8 cellular contexts compared by ENCODE assay signal in genomic region chr12:71661977-71662522, GRCh38. TPM values are rescaled to one million over a fixed set of nuclear protein-coding genes. Genes with fewer than 3 reads are reported as not detected.
DNase-seq lines count a peak whose midpoint lies in the region; ATAC-seq, FAIRE-seq and TF ChIP-seq lines count a peak whose summit lies in the region.

No MANE protein-coding gene starts in this region.

- FAIRE-seq in bronchial epithelial cell (lab: Jason Lieb, UNC) = no peak

- DNase-seq in bronchial epithelial cell (ENCODE audit: low read depth) = peak; percentile 37
- no peak for DNase-seq in GOT3 (lab: John Stamatoyannopoulos, UW)
- DNase-seq in putamen (ENCODE audit: low spot score) = no peak

- TF ChIP-seq CTCF in bronchial epithelial cell (IDR thresholded peaks at IDR 0.05; ENCODE audit: insufficient read depth, low read length, severe bottlenecking) = no peak

- peak overlapping the region; percentile 90; the same call in 1 of the 2 replicates for H3K9ac ChIP-seq in HUES48 (ENCODE audit: low read depth, low read length)

- H3K79me2 ChIP-seq in ACC112 (ENCODE audit: control insufficient read depth, insufficient read depth, low read length, unreplicated experiment) = peaks cover 74% of the 10 kb centered on the region

- H3K4me1 ChIP-seq in ACC112 (ENCODE audit: control insufficient read depth, insufficient read depth, low read length, unreplicated experiment) = peaks cover 21% of the 10 kb centered on the region
- H3K4me1 ChIP-seq in HUES48 (ENCODE audit: control insufficient read depth, insufficient read depth, low read length) = peaks cover 11% of the 10 kb centered on the region
- peaks cover 26% of the 10 kb centered on the region for H3K4me1 ChIP-seq in mononuclear cell (ENCODE audit: insufficient read depth, low read length)

- H3K27me3 ChIP-seq in ACC112 (ENCODE audit: insufficient read depth, low read length) (no peaks in the 10 kb centered on the region), HUES48 (ENCODE audit: control insufficient read depth, insufficient read depth, low read length) (no peaks in the 10 kb centered on the region), bronchial epithelial cell (ENCODE audit: control insufficient read depth, insufficient read depth, low read length) (no peaks in the 10 kb centered on the region), mononuclear cell (ENCODE audit: insufficient read depth, low read length) (no peaks in the 10 kb centered on the region)

- ATAC-seq in GM21619 (IDR thresholded peaks at IDR 0.05; ENCODE audit: unreplicated experiment) (no peak), GM21529 (IDR thresholded peaks at IDR 0.05; ENCODE audit: unreplicated experiment) (no peak)

- H3K9me3 ChIP-seq in HUES48 (ENCODE audit: control insufficient read depth, insufficient read depth, low read length) (no peaks in the 10 kb centered on the region), mononuclear cell (ENCODE audit: low read depth, low read length) (no peaks in the 10 kb centered on the region)

- H3K27ac ChIP-seq in ACC112 (ENCODE audit: low read depth, low read length) = peak overlapping the region; percentile 89
- H3K27ac ChIP-seq in HUES48 (ENCODE audit: low read depth, low read length) = no peak overlapping the region

- H2AFZ ChIP-seq in ACC112 (ENCODE audit: low read length, unreplicated experiment) = no peak overlapping the region

- H3K36me3 ChIP-seq in ACC112 (ENCODE audit: insufficient read depth, low read length) (peaks cover 28% of the 10 kb centered on the region), HUES48 (ENCODE audit: control insufficient read depth, insufficient read depth, low read length) (peaks cover 32% of the 10 kb centered on the region), bronchial epithelial cell (ENCODE audit: control insufficient read depth, insufficient read depth, low read length) (peaks cover 8% of the 10 kb centered on the region)

- H3K4me3 ChIP-seq in ACC112 (ENCODE audit: low read depth, low read length) (peak overlapping the region; percentile 96), HUES48 (ENCODE audit: low read depth, low read length) (peak overlapping the region; percentile 87), bronchial epithelial cell (ENCODE audit: low read depth, low read length) (peak overlapping the region; percentile 98), mononuclear cell (ENCODE audit: low read length) (peak overlapping the region; percentile 77)

RNA-seq across cellular contexts. Expression of gene ZFC3H1, which starts 1.6 kb away (rescaled TPM):
- total RNA-seq in bronchial epithelial cell (22.1 and 23.0 TPM in 2 replicates), mononuclear cell (132 TPM)

RNA-seq across cellular contexts. Expression of gene THAP2, which starts 2.1 kb away (rescaled TPM):
- total RNA-seq in bronchial epithelial cell (2.6 and 4.2 TPM in 2 replicates), mononuclear cell (13.0 TPM)

RNA-seq across cellular contexts. Expression of gene TMEM19, which starts 23.8 kb away (rescaled TPM):
- total RNA-seq in bronchial epithelial cell (37.6 and 40.3 TPM in 2 replicates), mononuclear cell (15.4 TPM)
